ENCODE assay signal across 32 cellular contexts in genomic region chr3:15220056-15220455, GRCh38.
"Had no signal": no experiment of that assay in that cellular context is flagged by ENCODE, and none has a peak within 500 bp of the region (broad histone marks: within the 10 kb centered on the region; RNA-seq: fewer than 3 reads in every experiment).

No MANE protein-coding gene starts in this region.

- H3K4me3 Mint-ChIP-seq: activated B cell treated with CpG ODN at 0.5 μM for 24 hours; activated CD8-positive, alpha-beta T cell treated with anti-CD3 and anti-CD28 coated beads for 36 hours; activated naive CD8-positive, alpha-beta T cell treated with anti-CD3 and anti-CD28 coated beads, Interleukin-2, amount 10 ng/mL, durations not matched to agents 7 days and 5 days; activated T-cell treated with anti-CD3 and anti-CD28 coated beads, Interleukin-2, amount 50 U/mL, for 4 hours; activated T-helper 17 cell treated with anti-CD3 and anti-CD28 coated beads, Interleukin-2, amount 50 U/mL, for 72 hours; brain; endodermal cell; T-cell; T-helper 1 cell treated with Interleukin-12 subunit alpha and Interleukin-12 subunit beta and Interleukin-4 antibody, amounts not matched to agents 30 μg/mL and 1 μg/mL, for 36 hours; T-helper 2 cell treated with Interferon-gamma antibody and Interleukin-4, amounts not matched to agents 5 μg/mL and 100 μg/mL, for 36 hours had no signal

- FAIRE-seq: colon had no signal

- H3K4me1 Mint-ChIP-seq: activated naive CD8-positive, alpha-beta T cell treated with anti-CD3 and anti-CD28 coated beads, Interleukin-2, amount 10 ng/mL, durations not matched to agents 7 days and 5 days; endodermal cell had no signal

- H3K27me3 ChIP-seq: ascending aorta, gastrocnemius medialis, heart left ventricle had no signal

- H3K9me3 ChIP-seq: ascending aorta, gastrocnemius medialis, heart left ventricle had no signal

- ATAC-seq: activated CD4-positive, CD25-positive, alpha-beta regulatory T cell treated with anti-CD3 and anti-CD28 coated beads, Interleukin-2, amount 50 U/mL, for 24 hours; activated CD8-positive, alpha-beta T cell treated with anti-CD3 and anti-CD28 coated beads for 36 hours; activated T-cell treated with anti-CD3 and anti-CD28 coated beads, Interleukin-2, amount 50 U/mL, for 4 hours; activated T-helper 17 cell treated with anti-CD3 and anti-CD28 coated beads, Interleukin-2, amount 50 U/mL, for 72 hours; esophagus mucosa; heart left ventricle; T-cell had no signal

- H3K9me3 Mint-ChIP-seq: activated B cell treated with CpG ODN at 0.5 μM for 24 hours; activated CD8-positive, alpha-beta T cell treated with anti-CD3 and anti-CD28 coated beads for 36 hours; activated naive CD8-positive, alpha-beta T cell treated with anti-CD3 and anti-CD28 coated beads, Interleukin-2, amount 10 ng/mL, durations not matched to agents 7 days and 5 days; activated T-cell treated with anti-CD3 and anti-CD28 coated beads, Interleukin-2, amount 50 U/mL, for 4 hours; activated T-helper 17 cell treated with anti-CD3 and anti-CD28 coated beads, Interleukin-2, amount 50 U/mL, for 72 hours; brain; endodermal cell; T-cell; T-helper 1 cell treated with Interleukin-12 subunit alpha and Interleukin-12 subunit beta and Interleukin-4 antibody, amounts not matched to agents 30 μg/mL and 1 μg/mL, for 36 hours; T-helper 2 cell treated with Interferon-gamma antibody and Interleukin-4, amounts not matched to agents 5 μg/mL and 100 μg/mL, for 36 hours had no signal

- H3K27ac Mint-ChIP-seq: activated B cell treated with CpG ODN at 0.5 μM for 24 hours; activated CD8-positive, alpha-beta T cell treated with anti-CD3 and anti-CD28 coated beads for 36 hours; activated naive CD8-positive, alpha-beta T cell treated with anti-CD3 and anti-CD28 coated beads, Interleukin-2, amount 10 ng/mL, durations not matched to agents 7 days and 5 days; activated T-helper 17 cell treated with anti-CD3 and anti-CD28 coated beads, Interleukin-2, amount 50 U/mL, for 72 hours; endodermal cell; T-cell; T-helper 1 cell treated with Interleukin-12 subunit alpha and Interleukin-12 subunit beta and Interleukin-4 antibody, amounts not matched to agents 30 μg/mL and 1 μg/mL, for 36 hours; T-helper 2 cell treated with Interferon-gamma antibody and Interleukin-4, amounts not matched to agents 5 μg/mL and 100 μg/mL, for 36 hours had no signal

- H3K4me3 ChIP-seq: ascending aorta, gastrocnemius medialis, heart left ventricle had no signal

- DNase-seq: activated B cell treated with CpG ODN at 0.5 μM for 24 hours; activated CD4-positive, alpha-beta T cell treated with anti-CD3 and anti-CD28 coated beads for 48 hours; activated CD4-positive, alpha-beta T cell treated with anti-CD3 and anti-CD28 coated beads, Interleukin-2, amount 50 U/mL, for 1 hour; activated CD4-positive, alpha-beta T cell treated with anti-CD3 and anti-CD28 coated beads, Interleukin-2, amount 50 U/mL, for 48 hours; activated CD8-positive, alpha-beta memory T cell treated with anti-CD3 and anti-CD28 coated beads for 24 hours; activated CD8-positive, alpha-beta T cell treated with anti-CD3 and anti-CD28 coated beads for 36 hours; activated effector memory CD4-positive, alpha-beta T cell treated with Interleukin-2 at 50 U/mL for 16 hours; activated gamma-delta T cell treated with Interleukin-2 at 50 U/mL for 16 hours; activated naive CD4-positive, alpha-beta T cell treated with anti-CD3 and anti-CD28 coated beads, Interleukin-2, amount 50 U/mL, for 16 hours; activated naive CD4-positive, alpha-beta T cell treated with Interleukin-2 at 50 U/mL for 16 hours; activated naive CD8-positive, alpha-beta T cell treated with anti-CD3 and anti-CD28 coated beads, Interleukin-2, amount 10 ng/mL, durations not matched to agents 7 days and 5 days; activated T-cell treated with anti-CD3 and anti-CD28 coated beads, Interleukin-2, amount 50 U/mL, for 4 hours; caudate nucleus; cortex of kidney; effector memory CD4-positive, alpha-beta T cell; endodermal cell; foreskin fibroblast; glutamatergic neuron; heart left ventricle; SW 1271; T-cell; T1000 had no signal

- H3K27me3 Mint-ChIP-seq: activated B cell treated with CpG ODN at 0.5 μM for 24 hours; activated CD8-positive, alpha-beta T cell treated with anti-CD3 and anti-CD28 coated beads for 36 hours; activated naive CD8-positive, alpha-beta T cell treated with anti-CD3 and anti-CD28 coated beads, Interleukin-2, amount 10 ng/mL, durations not matched to agents 7 days and 5 days; activated T-helper 17 cell treated with anti-CD3 and anti-CD28 coated beads, Interleukin-2, amount 50 U/mL, for 72 hours; brain; T-cell had no signal

- H3K27ac ChIP-seq: ascending aorta, WERI-Rb-1 had no signal
